Comparison of ENCODE assay signal across 34 cellular contexts in the genomic region with DNA sequence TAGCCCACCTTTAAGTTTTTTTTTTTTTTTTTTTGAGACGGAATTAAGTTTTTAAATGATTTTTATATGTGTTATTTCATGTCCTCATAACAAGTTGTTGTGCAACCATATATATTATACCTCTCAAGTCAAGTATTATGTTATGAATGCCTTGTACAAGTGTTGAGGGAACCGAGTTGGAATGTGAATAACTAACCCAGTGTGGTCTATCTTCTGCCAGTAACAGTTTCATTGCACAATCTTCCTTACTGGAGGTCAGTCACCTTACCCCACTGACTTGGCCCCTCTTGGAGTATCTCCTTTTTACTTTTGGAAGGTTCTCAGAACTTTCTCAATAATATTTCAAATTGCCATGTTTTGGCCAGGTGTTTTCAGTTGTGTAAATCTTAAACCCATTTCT.
"Had no signal": no experiment of that assay in that cellular context is flagged by ENCODE, and none has a peak within 500 bp of the region (broad histone marks: within the 10 kb centered on the region; RNA-seq: fewer than 3 reads in every experiment).

No MANE protein-coding gene starts in this region.

- H3K4me3 ChIP-seq: adrenal gland, body of pancreas, breast epithelium had no signal

- H3K27me3 ChIP-seq: adrenal gland, body of pancreas, brain microvascular endothelial cell, breast epithelium had no signal

- H3K4me3 Mint-ChIP-seq: activated CD4-positive, alpha-beta memory T cell treated with anti-CD3 and anti-CD28 coated beads, Interleukin-2, amount 10 ng/mL, durations not matched to agents 7 days and 5 days; activated CD4-positive, alpha-beta T cell treated with anti-CD3 and anti-CD28 coated beads for 36 hours; activated CD4-positive, alpha-beta T cell treated with anti-CD3 and anti-CD28 coated beads, Interleukin-2, amount 10 ng/mL, durations not matched to agents 7 days and 5 days; activated CD8-positive, alpha-beta memory T cell treated with anti-CD3 and anti-CD28 coated beads, Interleukin-2, amount 10 ng/mL, durations not matched to agents 7 days and 5 days; activated CD8-positive, alpha-beta T cell treated with anti-CD3 and anti-CD28 coated beads, Interleukin-2, amount 10 ng/mL, durations not matched to agents 7 days and 5 days; activated naive CD8-positive, alpha-beta T cell treated with anti-CD3 and anti-CD28 coated beads for 36 hours; activated T-cell treated with anti-CD3 and anti-CD28 coated beads, Interleukin-2, amount 50 U/mL, for 24 hours; T-helper 1 cell treated with Interleukin-12 subunit alpha and Interleukin-12 subunit beta and Interleukin-4 antibody, amounts not matched to agents 30 μg/mL and 1 μg/mL, for 36 hours; T-helper 2 cell treated with Interferon-gamma antibody and Interleukin-4, amounts not matched to agents 5 μg/mL and 100 μg/mL, for 36 hours; WTC11 had no signal

- H3K9me3 Mint-ChIP-seq: activated CD4-positive, alpha-beta memory T cell treated with anti-CD3 and anti-CD28 coated beads, Interleukin-2, amount 10 ng/mL, durations not matched to agents 7 days and 5 days; activated CD4-positive, alpha-beta T cell treated with anti-CD3 and anti-CD28 coated beads, Interleukin-2, amount 10 ng/mL, durations not matched to agents 7 days and 5 days; activated T-cell treated with anti-CD3 and anti-CD28 coated beads, Interleukin-2, amount 50 U/mL, for 24 hours; activated T-helper 2 cell treated with anti-CD3 and anti-CD28 coated beads, Interferon-gamma antibody, Interleukin-2, Interleukin-4, amounts not matched to agents 10 μg/mL and 5 μg/mL and 100 μg/mL, durations not matched to agents 14 hours and 24 hours and 36 hours; T-helper 2 cell treated with Interferon-gamma antibody and Interleukin-4, amounts not matched to agents 5 μg/mL and 100 μg/mL, for 36 hours had no signal

- H3K27ac ChIP-seq: adrenal gland, body of pancreas, brain microvascular endothelial cell, breast epithelium, WERI-Rb-1 had no signal

- H3K27ac Mint-ChIP-seq: activated CD4-positive, alpha-beta memory T cell treated with anti-CD3 and anti-CD28 coated beads, Interleukin-2, amount 10 ng/mL, durations not matched to agents 7 days and 5 days; activated CD4-positive, alpha-beta T cell treated with anti-CD3 and anti-CD28 coated beads for 36 hours; activated CD4-positive, alpha-beta T cell treated with anti-CD3 and anti-CD28 coated beads, Interleukin-2, amount 10 ng/mL, durations not matched to agents 7 days and 5 days; activated CD8-positive, alpha-beta memory T cell treated with anti-CD3 and anti-CD28 coated beads, Interleukin-2, amount 10 ng/mL, durations not matched to agents 7 days and 5 days; activated CD8-positive, alpha-beta T cell treated with anti-CD3 and anti-CD28 coated beads, Interleukin-2, amount 10 ng/mL, durations not matched to agents 7 days and 5 days; activated naive CD4-positive, alpha-beta T cell treated with anti-CD3 and anti-CD28 coated beads, Interleukin-2, amount 50 U/mL, for 72 hours; activated naive CD8-positive, alpha-beta T cell treated with anti-CD3 and anti-CD28 coated beads for 36 hours; activated T-cell treated with anti-CD3 and anti-CD28 coated beads, Interleukin-2, amount 50 U/mL, for 24 hours; activated T-helper 2 cell treated with anti-CD3 and anti-CD28 coated beads, Interferon-gamma antibody, Interleukin-2, Interleukin-4, amounts not matched to agents 10 μg/mL and 5 μg/mL and 100 μg/mL, durations not matched to agents 14 hours and 24 hours and 36 hours; T-helper 1 cell treated with Interleukin-12 subunit alpha and Interleukin-12 subunit beta and Interleukin-4 antibody, amounts not matched to agents 30 μg/mL and 1 μg/mL, for 36 hours; T-helper 2 cell treated with Interferon-gamma antibody and Interleukin-4, amounts not matched to agents 5 μg/mL and 100 μg/mL, for 36 hours; WTC11 had no signal

- H3K9me3 ChIP-seq: adrenal gland, body of pancreas, breast epithelium had no signal

- H3K36me3 ChIP-seq: adrenal gland, brain microvascular endothelial cell, breast epithelium, WERI-Rb-1 had no signal

- DNase-seq: activated CD4-positive, alpha-beta memory T cell treated with anti-CD3 and anti-CD28 coated beads, Interleukin-2, amount 10 ng/mL, durations not matched to agents 7 days and 5 days; activated CD4-positive, alpha-beta T cell treated with anti-CD3 and anti-CD28 coated beads for 1 hour; activated CD4-positive, alpha-beta T cell treated with anti-CD3 and anti-CD28 coated beads for 36 hours; activated CD4-positive, alpha-beta T cell treated with anti-CD3 and anti-CD28 coated beads for 48 hours; activated CD4-positive, alpha-beta T cell treated with anti-CD3 and anti-CD28 coated beads, Interleukin-2, amount 10 ng/mL, durations not matched to agents 7 days and 5 days; activated CD4-positive, alpha-beta T cell treated with anti-CD3 and anti-CD28 coated beads, Interleukin-2, amount 50 U/mL, for 48 hours; activated CD4-positive, CD25-positive, alpha-beta regulatory T cell; activated CD8-positive, alpha-beta memory T cell treated with anti-CD3 and anti-CD28 coated beads for 24 hours; activated CD8-positive, alpha-beta memory T cell treated with anti-CD3 and anti-CD28 coated beads, Interleukin-2, amount 10 ng/mL, durations not matched to agents 7 days and 5 days; activated CD8-positive, alpha-beta memory T cell treated with anti-CD3 and anti-CD28 coated beads, Interleukin-2, amount 50 U/mL, for 48 hours; activated CD8-positive, alpha-beta T cell treated with anti-CD3 and anti-CD28 coated beads, Interleukin-2, amount 10 ng/mL, durations not matched to agents 7 days and 5 days; activated effector memory CD4-positive, alpha-beta T cell treated with Interleukin-2 at 50 U/mL for 16 hours; activated gamma-delta T cell; activated naive CD4-positive, alpha-beta T cell treated with anti-CD3 and anti-CD28 coated beads, Interleukin-2, amount 50 U/mL, for 16 hours; activated naive CD4-positive, alpha-beta T cell treated with Interleukin-2 at 50 U/mL for 16 hours; activated naive CD8-positive, alpha-beta T cell treated with anti-CD3 and anti-CD28 coated beads for 36 hours; activated T-cell treated with anti-CD3 and anti-CD28 coated beads, Interleukin-2, amount 50 U/mL, for 24 hours; activated T-cell treated with anti-CD3 and anti-CD28 coated beads, Interleukin-2, amount 50 U/mL, for 48 hours; adrenal gland; amniotic stem cell; aorta; body of pancreas; brain microvascular endothelial cell; central memory CD4-positive, alpha-beta T cell; T-helper 1 cell; T-helper 2 cell; T-helper 9 cell; WERI-Rb-1 had no signal

- H3K36me3 Mint-ChIP-seq: activated CD8-positive, alpha-beta memory T cell treated with anti-CD3 and anti-CD28 coated beads, Interleukin-2, amount 10 ng/mL, durations not matched to agents 7 days and 5 days; activated naive CD8-positive, alpha-beta T cell treated with anti-CD3 and anti-CD28 coated beads for 36 hours; WTC11 had no signal

- H3K4me1 ChIP-seq: adrenal gland, body of pancreas, breast epithelium had no signal

- H3K4me1 Mint-ChIP-seq: activated CD4-positive, alpha-beta memory T cell treated with anti-CD3 and anti-CD28 coated beads, Interleukin-2, amount 10 ng/mL, durations not matched to agents 7 days and 5 days; activated CD4-positive, alpha-beta T cell treated with anti-CD3 and anti-CD28 coated beads for 36 hours; activated CD4-positive, alpha-beta T cell treated with anti-CD3 and anti-CD28 coated beads, Interleukin-2, amount 10 ng/mL, durations not matched to agents 7 days and 5 days; activated CD8-positive, alpha-beta memory T cell treated with anti-CD3 and anti-CD28 coated beads, Interleukin-2, amount 10 ng/mL, durations not matched to agents 7 days and 5 days; activated naive CD8-positive, alpha-beta T cell treated with anti-CD3 and anti-CD28 coated beads for 36 hours; WTC11 had no signal
